In genomic region chr17:43175213-43176118, GRCh38 we compare ENCODE assay signal across 11 cellular contexts. TPM values are rescaled to one million over a fixed set of nuclear protein-coding genes. Genes with fewer than 3 reads are reported as not detected.
DNase-seq lines count a peak whose midpoint lies in the region; ATAC-seq and TF ChIP-seq lines count a peak whose summit lies in the region.
"Had no signal": no experiment of that assay in that cellular context is flagged by ENCODE, and none has a peak within 500 bp of the region (broad histone marks: within the 10 kb centered on the region; RNA-seq: fewer than 3 reads in every experiment).

No MANE protein-coding gene starts in this region.

- WGBS in esophagus squamous epithelium, 2 donors, result 58 to 65% methylated on average over 4 of the region's 4 CpGs
- 32 to 60% methylated on average over 4 of the region's 4 CpGs for WGBS in sigmoid colon, 2 donors

- H3K4me1 ChIP-seq in esophagus squamous epithelium, result peaks cover 18 to 67% (median 47%) of the 10 kb centered on the region in 3 donors
- H3K4me1 ChIP-seq in sigmoid colon, result peaks cover 0 to 62% (median 56%) of the 10 kb centered on the region in 4 donors

- H3K9me3 ChIP-seq in esophagus squamous epithelium, result no peaks in the 10 kb centered on the region
- no peaks in the 10 kb centered on the region for H3K9me3 ChIP-seq in sigmoid colon
- H3K9me3 ChIP-seq: vagina had no signal

- ATAC-seq in GM21576 (IDR thresholded peaks at IDR 0.05; ENCODE audit: unreplicated experiment), result no peak
- ATAC-seq in GM21737 (IDR thresholded peaks at IDR 0.05; ENCODE audit: unreplicated experiment), result no peak
- no peak for ATAC-seq in HG03045 (IDR thresholded peaks at IDR 0.05; ENCODE audit: unreplicated experiment)

- H3K36me3 ChIP-seq in esophagus squamous epithelium, result peaks cover 8 to 45% (median 11%) of the 10 kb centered on the region in 3 donors
- H3K36me3 ChIP-seq in sigmoid colon, result peaks cover 10 to 50% (median 16%) of the 10 kb centered on the region in 4 donors

- no peak overlapping the region for H3K4me3 ChIP-seq in esophagus squamous epithelium
- H3K4me3 ChIP-seq in sigmoid colon, result no peak overlapping the region
- H3K4me3 ChIP-seq: vagina had no signal

- TF ChIP-seq CTCF in esophagus squamous epithelium (IDR thresholded peaks at IDR 0.05) (no peak), sigmoid colon (IDR thresholded peaks at IDR 0.05) (no peak)

- DNase-seq in EH (ENCODE audit: low read depth), result peak; percentile 94
- DNase-seq in SK-MEL-5 (ENCODE audit: low read depth, low spot score), result peak; percentile 47
- DNase-seq in esophagus squamous epithelium (lab: John Stamatoyannopoulos, UW), result no peak
- DNase-seq in sigmoid colon, result no peak
- DNase-seq in cerebellar cortex (ENCODE audit: low spot score), result no peak

- no peak for TF ChIP-seq POLR2A in esophagus squamous epithelium (IDR thresholded peaks at IDR 0.05)
- no peak for TF ChIP-seq POLR2A in sigmoid colon (IDR thresholded peaks at IDR 0.05)

- in situ Hi-C loops in SK-MEL-5 (cut with HindIII; ENCODE audit: low pct_unique_long_range_greater_than_20kb, low sequenced_read_pairs), result no loop called here

- H3K27ac ChIP-seq in esophagus squamous epithelium, result peak overlapping the region in 3 of 4 donors; percentile 0 to 17 (median 15)
- H3K27ac ChIP-seq in sigmoid colon, result peak overlapping the region in 3 of 4 donors; percentile 35 to 51 (median 36)
- H3K27ac ChIP-seq: vagina had no signal

- TF ChIP-seq EP300 in sigmoid colon (IDR thresholded peaks at IDR 0.05), result no peak

- intact Hi-C loops in esophagus squamous epithelium (cut with DNase I), result no loop called here
- intact Hi-C loops in sigmoid colon (cut with DNase I), result no loop called here

- no peaks in the 10 kb centered on the region for H3K27me3 ChIP-seq in esophagus squamous epithelium
- H3K27me3 ChIP-seq in sigmoid colon, result no peaks in the 10 kb centered on the region
- H3K27me3 ChIP-seq: vagina had no signal

RNA-seq across cellular contexts. Expression of gene NBR1, which starts 4.5 kb away (rescaled TPM):
- total RNA-seq in SK-MEL-5 (2014; rRNA removed; shearing (Covaris generic)), result 88.6 and 95.0 TPM in 2 replicates
- polyA plus RNA-seq in SK-MEL-5 (2015; cell fraction: cytosol; rRNA removed), result 53.0 and 77.7 TPM in 2 replicates
- 23.3 and 29.3 TPM in 2 replicates for polyA plus RNA-seq in SK-MEL-5 (2015; cell fraction: nucleus; rRNA removed)
- total RNA-seq in esophagus squamous epithelium (10 to 100 TPM; 30.6 to 61.6 (median 42.0) TPM), sigmoid colon (10 to 100 TPM; 77.5 to 98.1 (median 81.5) TPM)
- 10 to 100 TPM; 50.9 to 93.4 (median 74.5) TPM for polyA plus RNA-seq in sigmoid colon

RNA-seq across cellular contexts. Expression of gene TMEM106A, which starts 36.2 kb away (rescaled TPM):
- 1.2 and 1.3 TPM in 2 replicates for total RNA-seq in SK-MEL-5 (2014; rRNA removed; shearing (Covaris generic))
- 3.0 and 7.7 TPM in 2 replicates for polyA plus RNA-seq in SK-MEL-5 (2015; cell fraction: cytosol; rRNA removed)
- polyA plus RNA-seq in SK-MEL-5 (2015; cell fraction: nucleus; rRNA removed), result 2.0 and 3.8 TPM in 2 replicates
- total RNA-seq in esophagus squamous epithelium (1 to 10 TPM in 3 of 4 donors, under 1 TPM in 1; 0.27 to 2.5 (median 1.6) TPM), sigmoid colon (1 to 10 TPM; 3.0 to 7.2 (median 4.7) TPM)
- polyA plus RNA-seq in sigmoid colon, result 1 to 10 TPM; 2.4 to 9.4 (median 3.5) TPM

RNA-seq across cellular contexts. Expression of gene BRCA1, which starts 50.3 kb away (rescaled TPM):
- total RNA-seq in SK-MEL-5 (2014; rRNA removed; shearing (Covaris generic)), result 45.9 and 51.5 TPM in 2 replicates
- 39.1 and 56.3 TPM in 2 replicates for polyA plus RNA-seq in SK-MEL-5 (2015; cell fraction: cytosol; rRNA removed)
- 35.0 and 39.5 TPM in 2 replicates for polyA plus RNA-seq in SK-MEL-5 (2015; cell fraction: nucleus; rRNA removed)
- total RNA-seq in esophagus squamous epithelium (10 to 100 TPM in 2 of 4 donors, 1 to 10 TPM in 2; 6.3 to 20.7 (median 9.8) TPM), sigmoid colon (10 to 100 TPM in 1 of 4 donors, 1 to 10 TPM in 3; 5.4 to 10.2 (median 6.1) TPM)
- 1 to 10 TPM in 2 of 3 donors, under 1 TPM in 1; 0.60 to 9.9 (median 2.5) TPM for polyA plus RNA-seq in sigmoid colon

RNA-seq across cellular contexts. Expression of gene CCDC200, which starts 53.0 kb away (rescaled TPM):
- not detected in 2 replicates for total RNA-seq in SK-MEL-5 (2014; rRNA removed; shearing (Covaris generic))
- not detected in 2 replicates for polyA plus RNA-seq in SK-MEL-5 (2015; cell fraction: cytosol; rRNA removed)
- not detected in 2 replicates for polyA plus RNA-seq in SK-MEL-5 (2015; cell fraction: nucleus; rRNA removed)
- total RNA-seq in esophagus squamous epithelium (not detected), sigmoid colon (not detected)
- polyA plus RNA-seq in sigmoid colon, result under 1 TPM in 1 of 3 donors, not detected in 2; 0.12 TPM
- total RNA-seq: H1, vagina had no signal

RNA-seq across cellular contexts. Expression of gene RNU2-1, which starts 58.3 kb away (rescaled TPM):
- not detected in 2 replicates for total RNA-seq in SK-MEL-5 (2014; rRNA removed; shearing (Covaris generic))
- polyA plus RNA-seq in SK-MEL-5 (2015; cell fraction: cytosol; rRNA removed), result not detected in 2 replicates
- polyA plus RNA-seq in SK-MEL-5 (2015; cell fraction: nucleus; rRNA removed), result not detected in 2 replicates
- total RNA-seq in esophagus squamous epithelium, result not detected
- not detected for total RNA-seq in sigmoid colon
- polyA plus RNA-seq in sigmoid colon, result not detected
- total RNA-seq: vagina had no signal
- polyA plus RNA-seq: H1, IgD-negative memory B cell had no signal

Comparison
In these comparisons a context has a peak if more than half of its experiments do, and no peak if none do; other contexts are left out.
1. DNase-seq: peak in EH (single experiment) and SK-MEL-5 (single experiment); none in esophagus squamous epithelium (single experiment), sigmoid colon (single experiment) and cerebellar cortex (single experiment).